ENCODE assay signal across 17 cellular contexts in the genomic region with DNA sequence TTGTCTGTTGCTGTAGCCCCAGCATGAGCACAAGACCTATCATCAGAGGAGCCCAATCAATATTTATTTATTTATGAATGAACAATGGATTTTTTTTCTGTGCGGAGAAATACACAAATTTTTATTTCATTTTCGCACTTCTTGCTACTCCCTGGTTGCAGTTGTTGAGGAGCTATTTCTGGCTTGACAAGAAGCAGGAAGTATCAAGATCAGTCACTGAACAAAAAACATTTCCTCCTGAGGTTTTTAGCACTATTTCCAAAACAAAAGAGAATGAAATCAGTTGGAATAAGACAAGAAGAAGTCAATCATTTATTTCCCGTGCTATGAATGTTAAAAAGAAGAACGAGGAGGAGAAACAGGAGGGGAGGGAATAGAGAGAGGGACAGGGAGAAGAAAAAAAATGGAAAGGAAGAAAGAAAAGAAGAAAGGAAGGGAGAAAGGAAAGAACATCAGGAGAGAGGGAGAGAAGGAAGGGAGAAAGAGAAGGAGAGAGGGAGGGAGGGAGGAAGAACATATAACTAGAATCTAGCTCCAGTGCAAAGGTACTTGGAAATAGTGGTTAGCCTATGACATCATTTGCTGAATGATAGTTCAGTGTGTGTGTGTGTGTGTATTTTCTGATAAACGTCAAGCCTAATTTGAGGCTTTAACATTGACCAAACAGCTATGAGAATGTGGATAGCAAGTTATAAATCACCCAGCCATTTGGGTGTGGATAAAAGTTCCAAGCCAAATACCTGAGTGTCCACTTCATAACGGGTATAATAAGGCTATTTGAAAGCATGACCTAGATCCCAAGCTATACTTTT.
A peak's percentile ranks its signal among the peaks of the same experiment; 100 is the strongest.
DNase-seq lines count a peak whose midpoint lies in the region; ATAC-seq and TF ChIP-seq lines count a peak whose summit lies in the region.
"Had no signal": no experiment of that assay in that cellular context is flagged by ENCODE, and none has a peak within 500 bp of the region (broad histone marks: within the 10 kb centered on the region; RNA-seq: fewer than 3 reads in every experiment).

No MANE protein-coding gene starts in this region.

- H3K9me3 Mint-ChIP-seq in activated T-helper 1 cell treated with anti-CD3 and anti-CD28 coated beads, Interleukin-12 subunit alpha, Interleukin-12 subunit beta, Interleukin-2, Interleukin-4 antibody, amounts not matched to agents 30 ng/mL and 10 ng/mL and 1 ng/mL, durations not matched to agents 14 hours and 24 hours and 36 hours = no peaks in the 10 kb centered on the region
- H3K9me3 Mint-ChIP-seq in naive thymus-derived CD4-positive, alpha-beta T cell = peaks cover 0 to 5% (median 0%) of the 10 kb centered on the region in 11 donors
- H3K9me3 Mint-ChIP-seq: type B pancreatic cell had no signal

- intact Hi-C loops in activated T-helper 1 cell treated with anti-CD3 and anti-CD28 coated beads, Interleukin-12 subunit alpha, Interleukin-12 subunit beta, Interleukin-2, Interleukin-4 antibody, amounts not matched to agents 30 ng/mL and 10 ng/mL and 1 ng/mL, durations not matched to agents 14 hours and 24 hours and 36 hours (cut with micrococcal nuclease) = loop anchor here (1.0 to 2.0 kb wide), 2 partner anchors 30 to 79 kb away; no protein-coding TSS in a partner anchor
- intact Hi-C loops in naive thymus-derived CD4-positive, alpha-beta T cell (cut with micrococcal nuclease) = loop anchor here (10.0 kb wide), 2 partner anchors 79 to 591 kb away; no protein-coding TSS in a partner anchor
- intact Hi-C loops in spleen (cut with DNase I; ENCODE audit: low total_unique reads) = no loop called here

- H3K4me1 Mint-ChIP-seq in activated T-helper 1 cell treated with anti-CD3 and anti-CD28 coated beads, Interleukin-12 subunit alpha, Interleukin-12 subunit beta, Interleukin-2, Interleukin-4 antibody, amounts not matched to agents 30 ng/mL and 10 ng/mL and 1 ng/mL, durations not matched to agents 14 hours and 24 hours and 36 hours (ENCODE audit: low read depth) = peaks cover 33% of the 10 kb centered on the region
- peaks cover 10 to 58% (median 41%) of the 10 kb centered on the region in 7 donors for H3K4me1 Mint-ChIP-seq in naive thymus-derived CD4-positive, alpha-beta T cell

- POLR2A ChIA-PET in naive thymus-derived CD4-positive, alpha-beta T cell (lab: Charles Lee) = interaction anchor here (0.8 kb wide), 1 partner anchor 668 kb away, joined by 3 read pairs; no protein-coding TSS in a partner anchor

- peak overlapping the region; percentile 73 for H3K27ac Mint-ChIP-seq in activated T-helper 1 cell treated with anti-CD3 and anti-CD28 coated beads, Interleukin-12 subunit alpha, Interleukin-12 subunit beta, Interleukin-2, Interleukin-4 antibody, amounts not matched to agents 30 ng/mL and 10 ng/mL and 1 ng/mL, durations not matched to agents 14 hours and 24 hours and 36 hours
- H3K27ac Mint-ChIP-seq in naive thymus-derived CD4-positive, alpha-beta T cell = peak overlapping the region; percentile 4 to 70 (median 63)
- H3K27ac Mint-ChIP-seq: type B pancreatic cell had no signal

- H3K4me3 Mint-ChIP-seq in activated T-helper 1 cell treated with anti-CD3 and anti-CD28 coated beads, Interleukin-12 subunit alpha, Interleukin-12 subunit beta, Interleukin-2, Interleukin-4 antibody, amounts not matched to agents 30 ng/mL and 10 ng/mL and 1 ng/mL, durations not matched to agents 14 hours and 24 hours and 36 hours = peak overlapping the region; percentile 27
- peak overlapping the region in 9 of 10 donors; percentile 52 to 82 (median 67) for H3K4me3 Mint-ChIP-seq in naive thymus-derived CD4-positive, alpha-beta T cell
- H3K4me3 Mint-ChIP-seq: type B pancreatic cell had no signal

- H3K27me3 ChIP-seq in naive thymus-derived CD4-positive, alpha-beta T cell (ENCODE audit: control insufficient read depth in 2 of 2, insufficient read depth in 2 of 2, low read length in 2 of 2) = no peaks in the 10 kb centered on the region
- no peaks in the 10 kb centered on the region for H3K27me3 ChIP-seq in spleen (replicated peaks in 1 of 7)

- peak overlapping the region; percentile 6 for H3K27ac ChIP-seq in naive thymus-derived CD4-positive, alpha-beta T cell (ENCODE audit: low read depth, low read length)
- H3K27ac ChIP-seq in spleen = peak overlapping the region in 3 of 8 donors; percentile 16 to 32 (median 21)
- H3K27ac ChIP-seq: 22Rv1, HL-60 had no signal

- WGBS in spleen, 5 donors = 20 to 26% (median 22%) methylated on average over 6 of the region's 6 CpGs

- peak overlapping the region; percentile 14 for H3K4me3 ChIP-seq in naive thymus-derived CD4-positive, alpha-beta T cell (ENCODE audit: low read length)
- H3K4me3 ChIP-seq in spleen = no peak overlapping the region

- no peaks in the 10 kb centered on the region for H3K27me3 Mint-ChIP-seq in activated T-helper 1 cell treated with anti-CD3 and anti-CD28 coated beads, Interleukin-12 subunit alpha, Interleukin-12 subunit beta, Interleukin-2, Interleukin-4 antibody, amounts not matched to agents 30 ng/mL and 10 ng/mL and 1 ng/mL, durations not matched to agents 14 hours and 24 hours and 36 hours (ENCODE audit: insufficient read depth)
- no peaks in the 10 kb centered on the region for H3K27me3 Mint-ChIP-seq in naive thymus-derived CD4-positive, alpha-beta T cell
- H3K27me3 Mint-ChIP-seq: type B pancreatic cell had no signal

- no peaks in the 10 kb centered on the region for H3K36me3 Mint-ChIP-seq in activated T-helper 1 cell treated with anti-CD3 and anti-CD28 coated beads, Interleukin-12 subunit alpha, Interleukin-12 subunit beta, Interleukin-2, Interleukin-4 antibody, amounts not matched to agents 30 ng/mL and 10 ng/mL and 1 ng/mL, durations not matched to agents 14 hours and 24 hours and 36 hours (ENCODE audit: low read depth)
- H3K36me3 Mint-ChIP-seq in naive thymus-derived CD4-positive, alpha-beta T cell = peaks cover 0 to 7% (median 0%) of the 10 kb centered on the region in 5 donors
- H3K36me3 Mint-ChIP-seq: type B pancreatic cell had no signal

- no peaks in the 10 kb centered on the region for H3K36me3 ChIP-seq in naive thymus-derived CD4-positive, alpha-beta T cell (ENCODE audit: control insufficient read depth in 2 of 3, insufficient read depth in 3 of 3, low read length in 3 of 3)
- H3K36me3 ChIP-seq in spleen = no peaks in the 10 kb centered on the region

- ATAC-seq in GM21576 (IDR thresholded peaks at IDR 0.05; ENCODE audit: unreplicated experiment) = peak; percentile 40
- no peak for ATAC-seq in naive thymus-derived CD4-positive, alpha-beta T cell
- ATAC-seq: left lobe of liver had no signal

- H3K9me3 ChIP-seq in naive thymus-derived CD4-positive, alpha-beta T cell (ENCODE audit: control insufficient read depth in 2 of 3, low read length in 3 of 3) = no peaks in the 10 kb centered on the region
- no peaks in the 10 kb centered on the region for H3K9me3 ChIP-seq in spleen

- peak; percentile 24 for DNase-seq in NOMO-1 treated with DMSO at 0.1 percent for 48 hours (lab: John Stamatoyannopoulos, UW; ENCODE audit: unreplicated experiment)
- DNase-seq in NOMO-1 treated with dmso at 0.1 percent for 144 hours (lab: John Stamatoyannopoulos, UW; ENCODE audit: unreplicated experiment) = no peak
- no peak for DNase-seq in activated T-helper 1 cell treated with anti-CD3 and anti-CD28 coated beads, Interleukin-12 subunit alpha, Interleukin-12 subunit beta, Interleukin-2, Interleukin-4 antibody, amounts not matched to agents 30 ng/mL and 10 ng/mL and 1 ng/mL, durations not matched to agents 14 hours and 24 hours and 36 hours (ENCODE audit: low spot score)
- peak in 5 of 9 donors; percentile 1 to 20 (median 8) for DNase-seq in naive thymus-derived CD4-positive, alpha-beta T cell
- no peak for DNase-seq in NCI-H2196 treated with DMSO at 0.1 percent for 48 hours (lab: John Stamatoyannopoulos, UW; ENCODE audit: unreplicated experiment)
- no peak for DNase-seq in spleen
- no peak for DNase-seq in stimulated activated CD8-positive, alpha-beta memory T cell treated with anti-CD3 and anti-CD28 coated beads, Interleukin-4, amount 100 ng/mL, for 48 hours
- DNase-seq: Calu3; head of caudate nucleus; NCI-H2107; stimulated activated CD4-positive, alpha-beta T cell treated with anti-CD3 and anti-CD28 coated beads, Interleukin-12 subunit alpha, Interleukin-12 subunit beta, amount 100 ng/mL, for 4 hours; T-helper 9 cell had no signal

- no peak for TF ChIP-seq POLR2A in spleen (IDR thresholded peaks at IDR 0.05)

- CTCF ChIA-PET in naive thymus-derived CD4-positive, alpha-beta T cell (lab: Charles Lee) = no interaction called here

- no peak for TF ChIP-seq CTCF in spleen (IDR thresholded peaks at IDR 0.05 in 8 of 11, conservative IDR thresholded peaks at IDR 0.05 in 3 of 11)

- peaks cover 0 to 21% of the 10 kb centered on the region in 2 donors for H3K4me1 ChIP-seq in naive thymus-derived CD4-positive, alpha-beta T cell (ENCODE audit: control insufficient read depth in 2 of 2, insufficient read depth in 2 of 2, low read length in 2 of 2)
- peaks cover 3 to 37% (median 27%) of the 10 kb centered on the region in 6 donors for H3K4me1 ChIP-seq in spleen

Comparison
In these comparisons a context has a peak if more than half of its experiments do, and no peak if none do; other contexts are left out.
1. DNase-seq: peak in NOMO-1 treated with DMSO at 0.1 percent for 48 hours (single experiment) and naive thymus-derived CD4-positive, alpha-beta T cell (5 of 9); none in NOMO-1 treated with dmso at 0.1 percent for 144 hours (single experiment), activated T-helper 1 cell treated with anti-CD3 and anti-CD28 coated beads, Interleukin-12 subunit alpha, Interleukin-12 subunit beta, Interleukin-2, Interleukin-4 antibody, amounts not matched to agents 30 ng/mL and 10 ng/mL and 1 ng/mL, durations not matched to agents 14 hours and 24 hours and 36 hours (single experiment), NCI-H2196 treated with DMSO at 0.1 percent for 48 hours (single experiment), spleen (single experiment) and stimulated activated CD8-positive, alpha-beta memory T cell treated with anti-CD3 and anti-CD28 coated beads, Interleukin-4, amount 100 ng/mL, for 48 hours (single experiment).